21 cellular contexts compared by ENCODE assay signal in genomic region chr17:21279198-21279535, GRCh38. TPM values are rescaled to one million over a fixed set of nuclear protein-coding genes. Genes with fewer than 3 reads are reported as not detected.
DNase-seq lines count a peak whose midpoint lies in the region; ATAC-seq and TF ChIP-seq lines count a peak whose summit lies in the region.
"Had no signal": no experiment of that assay in that cellular context is flagged by ENCODE, and none has a peak within 500 bp of the region (broad histone marks: within the 10 kb centered on the region; RNA-seq: fewer than 3 reads in every experiment).

No MANE protein-coding gene starts in this region.

- no peak overlapping the region for H3K4me3 ChIP-seq in adipocyte (ENCODE audit: low read length)
- no peak overlapping the region for H3K4me3 ChIP-seq in psoas muscle
- H3K4me3 ChIP-seq: heart right ventricle, SJSA1, testis had no signal

- peak overlapping the region; percentile 79 for H3K27ac Mint-ChIP-seq in activated CD4-positive, alpha-beta T cell treated with anti-CD3 and anti-CD28 coated beads for 36 hours
- H3K27ac Mint-ChIP-seq in CD14-positive monocyte: peak overlapping the region in 5 of 7 donors; percentile 60 to 88 (median 77)
- H3K27ac Mint-ChIP-seq: H9 had no signal

- H3K9ac ChIP-seq in adipocyte (ENCODE audit: low read length): peak overlapping the region; percentile 17
- H3K9ac ChIP-seq: KMS-11 had no signal

- intact Hi-C loops in activated CD4-positive, alpha-beta T cell treated with anti-CD3 and anti-CD28 coated beads for 36 hours (cut with DNase I, micrococcal nuclease): loop anchor here in 1 of 2 experiments (5.0 kb wide), 1 partner anchor 372 kb away; no protein-coding TSS in a partner anchor
- intact Hi-C loops in CD14-positive monocyte (cut with micrococcal nuclease) (loop anchor here (2.0 to 10.0 kb wide), 4 partner anchors 46 to 237 kb away; partner anchors contain the start of genes DHRS7B (in 1 of the 2), TMEM11 (in 1 of the 2) and USP22 (in 1 of the 2)), psoas muscle (cut with DNase I) (loop anchor here in 1 of 2 donors (2.0 to 5.0 kb wide), 2 partner anchors 67 to 234 kb away; partner anchors contain the start of gene TMEM11)

- H3K27me3 ChIP-seq in adipocyte (replicated peaks; ENCODE audit: control insufficient read depth, insufficient read depth, low read length) (no peaks in the 10 kb centered on the region), psoas muscle (ENCODE audit: insufficient read depth in 3 of 3, low read length in 2 of 3) (no peaks in the 10 kb centered on the region)
- H3K27me3 ChIP-seq: heart right ventricle, SJSA1, testis had no signal

- H3K27ac ChIP-seq in psoas muscle: peak overlapping the region; percentile 82
- H3K27ac ChIP-seq: KMS-11, SJSA1, testis had no signal

- no peak for ATAC-seq in activated CD4-positive, alpha-beta T cell treated with anti-CD3 and anti-CD28 coated beads for 36 hours
- ATAC-seq in psoas muscle (no peak), HG03565 (IDR thresholded peaks at IDR 0.05; ENCODE audit: unreplicated experiment) (no peak), HG02588 (IDR thresholded peaks at IDR 0.05; ENCODE audit: unreplicated experiment) (no peak)
- ATAC-seq: activated T-cell treated with anti-CD3 and anti-CD28 coated beads, Interleukin-2, amount 50 U/mL, for 4 hours; heart right ventricle; sciatic nerve had no signal

- WGBS in psoas muscle, 3 donors: 80 to 87% (median 81%) methylated on average over 6 of the region's 6 CpGs

- peaks cover 52% of the 10 kb centered on the region for H3K4me1 ChIP-seq in adipocyte (ENCODE audit: control insufficient read depth, insufficient read depth, low read length)
- peaks cover 57% of the 10 kb centered on the region for H3K4me1 ChIP-seq in psoas muscle

- DNase-seq in activated CD4-positive, alpha-beta T cell treated with anti-CD3 and anti-CD28 coated beads for 36 hours: no peak
- DNase-seq in activated CD4-positive, alpha-beta T cell treated with anti-CD3 and anti-CD28 coated beads, Interleukin-2, amount 50 U/mL, for 48 hours: no peak
- DNase-seq in CD14-positive monocyte (ENCODE audit: low spot score) (no peak), adipocyte (ENCODE audit: low read depth) (no peak), psoas muscle (no peak), NCI-H2227 (lab: John Stamatoyannopoulos, UW; ENCODE audit: unreplicated experiment) (no peak)
- DNase-seq: 8988T; activated T-cell treated with anti-CD3 and anti-CD28 coated beads, Interleukin-2, amount 50 U/mL, for 4 hours; DMS79 treated with DMSO at 0.1 percent for 48 hours; H9; heart right ventricle; kidney glomerular epithelial cell; NCI-H1417; NCI-H2029 treated with DMSO at 0.1 percent for 48 hours; NCI-H226; testis had no signal

- H3K4me1 Mint-ChIP-seq in activated CD4-positive, alpha-beta T cell treated with anti-CD3 and anti-CD28 coated beads for 36 hours: peaks cover 64% of the 10 kb centered on the region
- H3K4me1 Mint-ChIP-seq in CD14-positive monocyte: peaks cover 72% of the 10 kb centered on the region

- CTCF ChIA-PET in activated CD4-positive, alpha-beta T cell treated with anti-CD3 and anti-CD28 coated beads for 36 hours (lab: Charles Lee): interaction anchor here (0.5 to 2.0 kb wide), 17 partner anchors 9 to 237 kb away, joined by 3 to 14 read pairs (median 4); no protein-coding TSS in a partner anchor

- H3K36me3 Mint-ChIP-seq in activated CD4-positive, alpha-beta T cell treated with anti-CD3 and anti-CD28 coated beads for 36 hours (ENCODE audit: low read depth): no peaks in the 10 kb centered on the region
- peaks cover 0 to 2% of the 10 kb centered on the region in 2 donors for H3K36me3 Mint-ChIP-seq in CD14-positive monocyte

- H3K4me3 Mint-ChIP-seq in activated CD4-positive, alpha-beta T cell treated with anti-CD3 and anti-CD28 coated beads for 36 hours: no peak overlapping the region
- no peak overlapping the region for H3K4me3 Mint-ChIP-seq in CD14-positive monocyte

- H3K9me3 ChIP-seq in adipocyte (ENCODE audit: control insufficient read depth, low read length) (no peaks in the 10 kb centered on the region), psoas muscle (no peaks in the 10 kb centered on the region)
- H3K9me3 ChIP-seq: heart right ventricle, SJSA1, testis had no signal

- TF ChIP-seq CTCF in CD14-positive monocyte (IDR thresholded peaks at IDR 0.05) (no peak), psoas muscle (IDR thresholded peaks at IDR 0.05) (no peak)

- H3K27me3 Mint-ChIP-seq in activated CD4-positive, alpha-beta T cell treated with anti-CD3 and anti-CD28 coated beads for 36 hours: no peaks in the 10 kb centered on the region
- peaks cover 5 to 11% (median 10%) of the 10 kb centered on the region in 3 donors for H3K27me3 Mint-ChIP-seq in CD14-positive monocyte (ENCODE audit: low read depth in 3 of 3)

- no peaks in the 10 kb centered on the region for H3K9me3 Mint-ChIP-seq in activated CD4-positive, alpha-beta T cell treated with anti-CD3 and anti-CD28 coated beads for 36 hours (ENCODE audit: low read depth)
- peaks cover 0 to 2% (median 0%) of the 10 kb centered on the region in 7 donors for H3K9me3 Mint-ChIP-seq in CD14-positive monocyte
- H3K9me3 Mint-ChIP-seq: activated T-cell treated with anti-CD3 and anti-CD28 coated beads, Interleukin-2, amount 50 U/mL, for 4 hours; H9 had no signal

- H3K36me3 ChIP-seq in adipocyte (ENCODE audit: control insufficient read depth, insufficient read depth, low read length, severe bottlenecking): no peaks in the 10 kb centered on the region
- no peaks in the 10 kb centered on the region for H3K36me3 ChIP-seq in psoas muscle (ENCODE audit: insufficient read depth in 1 of 2, low read depth in 1 of 2)
- H3K36me3 ChIP-seq: heart right ventricle, SJSA1 had no signal

- POLR2A ChIA-PET in activated CD4-positive, alpha-beta T cell treated with anti-CD3 and anti-CD28 coated beads for 36 hours (lab: Charles Lee): no interaction called here

RNA-seq across cellular contexts. Expression of gene MAP2K3, which starts 5.3 kb away (rescaled TPM):
- 100 to 1,000 TPM; 122 to 123 TPM for total RNA-seq in activated CD4-positive, alpha-beta T cell treated with anti-CD3 and anti-CD28 coated beads for 36 hours
- polyA plus RNA-seq in CD14-positive monocyte: 100 to 1,000 TPM; 107 to 166 TPM
- total RNA-seq in psoas muscle: 100 to 1,000 TPM in 2 of 4 donors, 10 to 100 TPM in 2; 64.4 to 126 (median 107) TPM
- 100 to 1,000 TPM in 2 of 3 donors, 10 to 100 TPM in 1; 86.3 to 229 (median 146) TPM for polyA plus RNA-seq in psoas muscle

RNA-seq across cellular contexts. Expression of gene NATD1, which starts 26.0 kb away (rescaled TPM):
- total RNA-seq in activated CD4-positive, alpha-beta T cell treated with anti-CD3 and anti-CD28 coated beads for 36 hours: 1 to 10 TPM; 1.5 to 1.7 TPM
- 1 to 10 TPM; 3.0 to 3.8 TPM for polyA plus RNA-seq in CD14-positive monocyte
- total RNA-seq in psoas muscle: 10 to 100 TPM; 21.6 to 48.0 (median 24.5) TPM
- 10 to 100 TPM in 2 of 3 donors, 1 to 10 TPM in 1; 4.7 to 15.1 (median 10.5) TPM for polyA plus RNA-seq in psoas muscle

Comparison
In these comparisons a context has a peak if more than half of its experiments do, and no peak if none do; other contexts are left out.
1. RNA of gene NATD1, which starts 26.0 kb away (total RNA-seq): 21.6 to 48.0 TPM in psoas muscle; 1.5 to 1.7 TPM in activated CD4-positive, alpha-beta T cell treated with anti-CD3 and anti-CD28 coated beads for 36 hours; every median in the first group is over 4 times any median in the second.